In genomic region chr10:66180651-66181318, GRCh38 we compare ENCODE assay signal across 8 cellular contexts.
DNase-seq lines count a peak whose midpoint lies in the region; FAIRE-seq lines count a peak whose summit lies in the region.

No MANE protein-coding gene starts in this region.

- H3K4me3 ChIP-seq in H7 (ENCODE audit: insufficient read depth, low read depth, low read length), result no peak overlapping the region
- no peak overlapping the region for H3K4me3 ChIP-seq in Jurkat, Clone E6-1 (ENCODE audit: low read length)

- H3K36me3 ChIP-seq in H7 (replicated peaks; ENCODE audit: control insufficient read depth, insufficient read depth, low read length), result no peaks in the 10 kb centered on the region

- H3K27me3 ChIP-seq in H7 (ENCODE audit: control insufficient read depth, insufficient read depth, low read length), result no peaks in the 10 kb centered on the region

- peak; percentile 61 for DNase-seq in GM03348 (ENCODE audit: low spot score)
- peak; percentile 30 for DNase-seq in H7
- DNase-seq in Jurkat, Clone E6-1 (ENCODE audit: low read depth, low spot score), result peak; percentile 67
- DNase-seq in SHP77 treated with DMSO at 0.1 percent for 48 hours (lab: John Stamatoyannopoulos, UW), result peak; percentile 10
- peak; percentile 12 for DNase-seq in epithelial cell of prostate (ENCODE audit: low read depth, low spot score)
- DNase-seq in mucosa of gallbladder (ENCODE audit: low spot score), result peak; percentile 29
- no peak for DNase-seq in NK-92 treated with Interleukin-12 subunit alpha and Interleukin-12 subunit beta, amount 100 ng/mL, for 24 hours (lab: John Stamatoyannopoulos, UW)

- peak; percentile 96 for FAIRE-seq in A204.1 (lab: Jason Lieb, UNC)

- H3K27ac ChIP-seq in epithelial cell of prostate, result no peak overlapping the region
